8 cellular contexts compared by ENCODE assay signal in genomic region chr13:77325371-77325941, GRCh38. TPM values are rescaled to one million over a fixed set of nuclear protein-coding genes. Genes with fewer than 3 reads are reported as not detected.
A peak's percentile ranks its signal among the peaks of the same experiment; 100 is the strongest.
DNase-seq lines count a peak whose midpoint lies in the region; ATAC-seq, FAIRE-seq and TF ChIP-seq lines count a peak whose summit lies in the region.

No MANE protein-coding gene starts in this region.

- peak overlapping the region; percentile 80 for H3K4me3 ChIP-seq in DOHH2 (ENCODE audit: low read length)
- H3K4me3 ChIP-seq in astrocyte of the cerebellum (ENCODE audit: low read depth, low read length), result peak overlapping the region; percentile 85

- no peaks in the 10 kb centered on the region for H3K9me3 ChIP-seq in DOHH2 (ENCODE audit: control insufficient read depth, insufficient read depth, low read length)
- no peaks in the 10 kb centered on the region for H3K9me3 ChIP-seq in KOPT-K1 (ENCODE audit: insufficient read depth, low read length, poor library complexity, severe bottlenecking)

- no peak for ATAC-seq in HG02588 (IDR thresholded peaks at IDR 0.05; ENCODE audit: unreplicated experiment)

- H3K9me2 ChIP-seq in DOHH2 (replicated peaks; ENCODE audit: control insufficient read depth, low read length), result no peaks in the 10 kb centered on the region

- FAIRE-seq in HTR-8/SVneo (lab: Jason Lieb, UNC), result no peak

- DNase-seq in astrocyte of the cerebellum (ENCODE audit: low read depth), result no peak
- peak; percentile 27 for DNase-seq in kidney tubule cell (ENCODE audit: low spot score)
- DNase-seq in HTR-8/SVneo (ENCODE audit: insufficient read length, low spot score), result no peak
- DNase-seq in stimulated activated CD4-positive, alpha-beta T cell treated with anti-CD3 and anti-CD28 coated beads, Interleukin-15, amount 100 ng/mL, for 24 hours, result no peak

- TF ChIP-seq CTCF in DOHH2 (IDR thresholded peaks at IDR 0.05; ENCODE audit: low read depth, low read length, poor library complexity, severe bottlenecking) (no peak), astrocyte of the cerebellum (IDR thresholded peaks at IDR 0.05; ENCODE audit: low read depth, low read length, missing control alignments) (no peak)

- H3K27me3 ChIP-seq in DOHH2 (ENCODE audit: control insufficient read depth, low read length), result no peaks in the 10 kb centered on the region

- in situ Hi-C loops in astrocyte of the cerebellum (cut with HindIII; ENCODE audit: low sequenced_read_pairs), result no loop called here

- peaks cover 45% of the 10 kb centered on the region for H3K4me1 ChIP-seq in DOHH2 (ENCODE audit: control insufficient read depth, low read length)

- H3K4me2 ChIP-seq in DOHH2 (ENCODE audit: low read length), result peak overlapping the region; percentile 81

- H4K20me1 ChIP-seq in DOHH2 (ENCODE audit: control insufficient read depth, insufficient read depth, low read depth, low read length), result peaks cover 25% of the 10 kb centered on the region

- H3K27ac ChIP-seq in DOHH2 (ENCODE audit: low read depth, low read length), result no peak overlapping the region
- peak overlapping the region; percentile 84 for H3K27ac ChIP-seq in KOPT-K1 (ENCODE audit: low read depth, low read length, poor library complexity, severe bottlenecking)
- H3K27ac ChIP-seq in temporal lobe (ENCODE audit: low read depth, low read length), result peak overlapping the region; percentile 13

- peaks cover 64% of the 10 kb centered on the region for H3K79me2 ChIP-seq in DOHH2 (ENCODE audit: control insufficient read depth, low read length)

- peaks cover 24% of the 10 kb centered on the region for H3F3A ChIP-seq in DOHH2 (ENCODE audit: control insufficient read depth, insufficient read depth)

- H3K36me3 ChIP-seq in DOHH2 (ENCODE audit: control insufficient read depth, low read length) (peaks cover 20% of the 10 kb centered on the region), KOPT-K1 (ENCODE audit: insufficient read depth, low read length) (no peaks in the 10 kb centered on the region)

RNA-seq across cellular contexts. Expression of gene MYCBP2, which starts 1.4 kb away (rescaled TPM):
- total RNA-seq in temporal lobe, result 304 TPM
